8 cellular contexts compared by ENCODE assay signal in genomic region chr19:40778045-40778864, GRCh38. TPM values are rescaled to one million over a fixed set of nuclear protein-coding genes. Genes with fewer than 3 reads are reported as not detected.
DNase-seq lines count a peak whose midpoint lies in the region; ATAC-seq, FAIRE-seq and TF ChIP-seq lines count a peak whose summit lies in the region.

RAB4B (plus strand) TSS chr19:40778247; CDS start chr19:40778376, 129 bp downstream.

- no peaks in the 10 kb centered on the region for H3K9me1 ChIP-seq in endothelial cell of umbilical vein (replicated peaks; ENCODE audit: control insufficient read depth, extremely low read depth, insufficient read depth, low read length)

- H3K36me3 ChIP-seq in OCI-LY7 (ENCODE audit: insufficient read depth, low read length), result peaks cover 4% of the 10 kb centered on the region; the same call in 1 of the 2 replicates
- H3K36me3 ChIP-seq in endothelial cell of umbilical vein (ENCODE audit: control insufficient read depth in 2 of 2, extremely low read depth in 1 of 2, insufficient read depth in 2 of 2, low read length in 2 of 2), result no peaks in the 10 kb centered on the region

- H3K27me3 ChIP-seq in endothelial cell of umbilical vein (ENCODE audit: control insufficient read depth in 2 of 2, insufficient read depth in 2 of 2, low read length in 2 of 2), result no peaks in the 10 kb centered on the region

- dilution Hi-C loops in endothelial cell of umbilical vein (cut with MboI; ENCODE audit: extremely low pct_ligation_motif_present, low sequenced_read_pairs), result no loop called here

- H3K79me2 ChIP-seq in OCI-LY7 (ENCODE audit: insufficient read depth, low read depth, low read length) (peaks cover 6% of the 10 kb centered on the region; the same call in 1 of the 2 replicates), endothelial cell of umbilical vein (ENCODE audit: control insufficient read depth, insufficient read depth, low read length) (no peaks in the 10 kb centered on the region)

- TF ChIP-seq POLR2A in endothelial cell of umbilical vein (IDR thresholded peaks at IDR 0.05; ENCODE audit: low read depth, low read length), result no peak

- peak within 1 kb of the TSS; percentile 95 for H3K27ac ChIP-seq in OCI-LY7 (ENCODE audit: low read depth, low read length, poor library complexity, severe bottlenecking)
- peak within 1 kb of the TSS; percentile 80 for H3K27ac ChIP-seq in endothelial cell of umbilical vein (ENCODE audit: insufficient read depth, low read depth, low read length)

- H3K4me2 ChIP-seq in OCI-LY7 (ENCODE audit: low read length) (peak within 1 kb of the TSS; percentile 86), endothelial cell of umbilical vein (ENCODE audit: insufficient read depth, low read length) (peak within 1 kb of the TSS; percentile 94)

- no peaks in the 10 kb centered on the region for H4K20me1 ChIP-seq in OCI-LY7 (ENCODE audit: insufficient read depth, low read length)
- no peaks in the 10 kb centered on the region for H4K20me1 ChIP-seq in endothelial cell of umbilical vein (replicated peaks; ENCODE audit: control insufficient read depth, extremely low read depth, insufficient read depth, low read length)

- H3K4me1 ChIP-seq in OCI-LY7 (ENCODE audit: insufficient read depth, low read length, poor library complexity, severe bottlenecking) (peaks cover 37% of the 10 kb centered on the region), endothelial cell of umbilical vein (ENCODE audit: control insufficient read depth, extremely low read depth, insufficient read depth, low read length) (peaks cover 17% of the 10 kb centered on the region)

- FAIRE-seq in D721Med (lab: Jason Lieb, UNC), result no peak
- FAIRE-seq in endothelial cell of umbilical vein (lab: Jason Lieb, UNC), result peak; percentile 99

- peak; percentile 76 for DNase-seq in D721Med (ENCODE audit: insufficient read length, low spot score)
- peak; percentile 93 for DNase-seq in HuH-7.5 (ENCODE audit: low spot score)
- peak; percentile 100 for DNase-seq in OCI-LY7 (ENCODE audit: low spot score)
- DNase-seq in activated T-cell treated with anti-CD3 and anti-CD28 coated beads for 1 hour (ENCODE audit: low read depth), result peak; percentile 100
- peak; percentile 100 for DNase-seq in endothelial cell of umbilical vein (ENCODE audit: low read depth, low spot score)
- DNase-seq in middle frontal gyrus (ENCODE audit: extremely low spot score, low spot score), result peak; percentile 99
- peak; percentile 100 for DNase-seq in stimulated activated CD8-positive, alpha-beta memory T cell treated with anti-CD3 and anti-CD28 coated beads, Interleukin-2, amount 100 ng/mL, for 48 hours (ENCODE audit: low read depth in 2 of 2)

- H3K9ac ChIP-seq in endothelial cell of umbilical vein (replicated peaks; ENCODE audit: extremely low read depth, insufficient read depth, low read length), result peak within 1 kb of the TSS; percentile 81

- peak; percentile 58 for ATAC-seq in GM21526 (IDR thresholded peaks at IDR 0.05; ENCODE audit: low FRiP score, unreplicated experiment)

- CTCF ChIA-PET in OCI-LY7 (lab: Charles Lee; ENCODE audit: unreplicated experiment), result interaction anchor here (0.5 to 1.2 kb wide), 4 partner anchors 21 to 166 kb away, joined by 3 to 6 read pairs (median 3); partner anchors contain the start of gene EGLN2
- CTCF ChIA-PET in endothelial cell of umbilical vein (lab: Charles Lee), result interaction anchor here (0.6 to 3.5 kb wide), 13 partner anchors 10 to 143 kb away, joined by 3 to 39 read pairs (median 6); partner anchors contain the start of genes ACTMAP, COQ8B, EGLN2 and ITPKC

- POLR2A ChIA-PET in OCI-LY7 (lab: Charles Lee) (interaction anchor here (0.6 to 3.5 kb wide), 16 partner anchors 9 to 172 kb away, joined by 3 to 31 read pairs (median 4); partner anchors contain the start of genes ACTMAP, EGLN2 and SNRPA), endothelial cell of umbilical vein (lab: Charles Lee) (interaction anchor here (0.5 to 2.8 kb wide), 15 partner anchors 10 to 473 kb away, joined by 3 to 23 read pairs (median 5); partner anchors contain the start of genes ACTMAP, COQ8B, EGLN2 and ITPKC)

- no peaks in the 10 kb centered on the region for H3K9me3 ChIP-seq in OCI-LY7 (ENCODE audit: low read length)
- no peaks in the 10 kb centered on the region for H3K9me3 ChIP-seq in endothelial cell of umbilical vein (replicated peaks; ENCODE audit: control insufficient read depth, insufficient read depth, low read length)

- BruUV-seq in OCI-LY7 (replicated peaks; lab: Mats Ljungman, UMichigan) (no TSS peak), endothelial cell of umbilical vein (replicated peaks; lab: Mats Ljungman, UMichigan) (no TSS peak)

- H2AFZ ChIP-seq in OCI-LY7 (ENCODE audit: low read length) (peak within 1 kb of the TSS; percentile 46; the same call in 1 of the 2 replicates), endothelial cell of umbilical vein (ENCODE audit: low read depth, low read length) (peak within 1 kb of the TSS; percentile 75)

- intact Hi-C loops in OCI-LY7 (cut with micrococcal nuclease; ENCODE audit: unreplicated experiment) (loop anchor here (10.0 kb wide), 1 partner anchor 173 kb away; the partner anchor contains the start of gene LTBP4), endothelial cell of umbilical vein (cut with micrococcal nuclease) (loop anchor here (1.0 to 2.0 kb wide), 4 partner anchors 17 to 61 kb away; partner anchors contain the start of genes ITPKC and SNRPA)

- H3K4me3 ChIP-seq in OCI-LY7 (ENCODE audit: low read depth, low read length, poor library complexity, severe bottlenecking) (peak within 1 kb of the TSS; percentile 73), endothelial cell of umbilical vein (replicated peaks in 1 of 3; ENCODE audit: insufficient read depth in 1 of 3, low read depth in 1 of 3, low read length in 3 of 3) (peak within 1 kb of the TSS; percentile 56 to 76 (median 71))

- TF ChIP-seq CTCF in D721Med (IDR thresholded peaks at IDR 0.05; ENCODE audit: insufficient read depth, missing control alignments), result no peak
- no peak for TF ChIP-seq CTCF in OCI-LY7 (conservative IDR thresholded peaks at IDR 0.05; ENCODE audit: low read length)
- no peak for TF ChIP-seq CTCF in endothelial cell of umbilical vein (IDR thresholded peaks at IDR 0.05; ENCODE audit: extremely low read depth in 1 of 2, insufficient read depth in 1 of 2, low read depth in 1 of 2, low read length in 2 of 2)

- H3K9me2 ChIP-seq in OCI-LY7 (ENCODE audit: insufficient read depth, low read length), result no peaks in the 10 kb centered on the region

TF ChIP-seq in endothelial cell of umbilical vein, 7 proteins besides CTCF, POLR2A, EP300 and RAD21:
- TF ChIP-seq FOS (IDR thresholded peaks at IDR 0.05; ENCODE audit: borderline replicate concordance, insufficient read depth, low read length) (peak; percentile 5), EZH2 (IDR thresholded peaks at IDR 0.05; ENCODE audit: borderline replicate concordance, low read depth, low read length, severe bottlenecking) (no peak), POLR2AphosphoS5 (IDR thresholded peaks at IDR 0.05; ENCODE audit: insufficient read depth, low read depth, low read length) (peak; percentile 39)

RNA-seq across cellular contexts. Expression of gene RAB4B, which starts in this region (rescaled TPM):
- total RNA-seq in OCI-LY7 (2014; rRNA removed; shearing (Covaris generic)), result 32.2 and 37.1 TPM in 2 replicates
- total RNA-seq in OCI-LY7 (2022), result 51.3 and 56.3 TPM in 2 replicates
- total RNA-seq in endothelial cell of umbilical vein, result 31.4 and 33.6 TPM in 2 replicates
- polyA plus RNA-seq in endothelial cell of umbilical vein, result 61.0 and 65.8 TPM in 2 replicates
- 29.4 and 45.5 TPM in 2 replicates for polyA plus RNA-seq in endothelial cell of umbilical vein (2011; cell fraction: cytosol; rRNA removed)
- 49.5 and 51.2 TPM in 2 replicates for polyA plus RNA-seq in endothelial cell of umbilical vein (2011; cell fraction: nucleus; rRNA removed)
- polyA plus RNA-seq in endothelial cell of umbilical vein (2012), result 17.4 and 40.2 TPM in 2 replicates
- polyA minus RNA-seq in endothelial cell of umbilical vein, result 17.0 and 27.0 TPM in 2 replicates
- polyA minus RNA-seq in endothelial cell of umbilical vein (2011; cell fraction: cytosol; rRNA and poly(A)+ RNA removed), result 1.5 TPM
- polyA minus RNA-seq in endothelial cell of umbilical vein (2011; cell fraction: nucleus; rRNA and poly(A)+ RNA removed), result 6.0 and 9.6 TPM in 2 replicates

Comparison
In these comparisons a context has a peak if more than half of its experiments do, and no peak if none do; other contexts are left out.
1. Peak in every context shown above with its lines: DNase-seq, ATAC-seq, H3K4me3 ChIP-seq and H3K27ac ChIP-seq.